ENCODE assay signal across 2 cellular contexts in the genomic region with DNA sequence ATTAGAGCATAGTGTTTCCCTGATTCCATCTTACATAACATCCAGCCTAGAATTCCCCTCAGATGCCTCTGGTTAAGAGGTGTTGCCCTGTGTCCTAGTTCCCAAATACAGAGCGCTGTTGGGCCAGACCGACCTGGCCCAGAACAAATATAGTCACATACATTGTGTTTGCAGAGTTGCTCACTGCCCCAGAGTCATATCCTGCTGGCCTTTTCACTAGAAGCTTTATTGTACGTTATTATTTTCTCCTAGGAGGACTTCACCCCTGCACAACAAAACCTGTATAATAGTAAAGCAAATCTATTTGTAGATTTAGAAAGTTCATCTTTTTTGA.
TF ChIP-seq lines count a peak whose summit lies in the region.

No MANE protein-coding gene starts in this region.

TF ChIP-seq in A549, 52 proteins besides CTCF, POLR2A, EP300 and RAD21:
- TF ChIP-seq, protein P1, sequence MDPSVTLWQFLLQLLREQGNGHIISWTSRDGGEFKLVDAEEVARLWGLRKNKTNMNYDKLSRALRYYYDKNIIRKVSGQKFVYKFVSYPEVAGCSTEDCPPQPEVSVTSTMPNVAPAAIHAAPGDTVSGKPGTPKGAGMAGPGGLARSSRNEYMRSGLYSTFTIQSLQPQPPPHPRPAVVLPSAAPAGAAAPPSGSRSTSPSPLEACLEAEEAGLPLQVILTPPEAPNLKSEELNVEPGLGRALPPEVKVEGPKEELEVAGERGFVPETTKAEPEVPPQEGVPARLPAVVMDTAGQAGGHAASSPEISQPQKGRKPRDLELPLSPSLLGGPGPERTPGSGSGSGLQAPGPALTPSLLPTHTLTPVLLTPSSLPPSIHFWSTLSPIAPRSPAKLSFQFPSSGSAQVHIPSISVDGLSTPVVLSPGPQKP (IDR thresholded peaks at IDR 0.05; ENCODE audit: low read depth, low read length) = no peak
- TF ChIP-seq FOSL2 (IDR thresholded peaks at IDR 0.05) (no peak), FOSL2 (CRISPR knock-in tag; IDR thresholded peaks at IDR 0.05) (peak; percentile 49; the same call in 1 of the 2 replicates), PHF8 (IDR thresholded peaks at IDR 0.05; ENCODE audit: borderline replicate concordance, low read depth) (no peak), FOXS1 (CRISPR knock-in tag; IDR thresholded peaks at IDR 0.05) (no peak), EHF (CRISPR knock-in tag; IDR thresholded peaks at IDR 0.05) (no peak)

TF ChIP-seq in IMR-90, 13 proteins besides CTCF, POLR2A, EP300 and RAD21 (continued from another document):
- TF ChIP-seq BHLHE40 (IDR thresholded peaks at IDR 0.05; ENCODE audit: low read depth, low read length) = no peak
